Comparison of ENCODE assay signal across 22 cellular contexts in the genomic region with DNA sequence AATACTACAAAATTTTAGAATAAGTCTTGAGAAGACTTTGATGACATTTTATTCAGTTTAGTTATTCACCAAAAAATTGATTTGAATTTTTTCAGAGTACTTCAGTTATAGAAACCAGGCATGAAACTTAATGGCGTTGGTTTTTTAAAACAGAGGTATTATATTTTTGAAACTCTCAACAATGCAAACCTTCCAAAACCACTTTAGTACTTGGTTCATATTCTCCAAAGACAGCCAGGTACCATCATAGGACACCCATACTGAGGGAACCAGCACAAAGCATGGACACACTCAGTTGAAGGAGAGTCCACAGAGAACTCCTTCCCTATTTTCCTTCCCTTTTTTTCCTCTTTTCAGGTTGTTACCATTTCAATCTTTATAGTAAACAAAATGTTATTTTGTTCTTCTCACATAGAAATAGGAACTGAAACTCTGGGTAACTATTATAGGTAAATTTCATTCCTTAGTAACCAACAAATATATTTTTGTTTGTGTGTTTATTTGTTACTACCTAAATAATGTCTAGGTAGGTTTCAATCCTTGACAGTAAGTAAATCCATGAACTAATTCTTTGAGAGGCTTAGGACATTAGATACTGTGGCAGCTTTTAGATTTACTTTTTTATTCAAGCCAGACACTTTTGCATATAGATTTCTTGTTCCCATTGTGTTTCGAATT.
"Had no signal": no experiment of that assay in that cellular context is flagged by ENCODE, and none has a peak within 500 bp of the region (broad histone marks: within the 10 kb centered on the region; RNA-seq: fewer than 3 reads in every experiment).

No MANE protein-coding gene starts in this region.

- H3K4me1 ChIP-seq: esophagus muscularis mucosa, left ventricle myocardium inferior, thyroid gland had no signal

- DNase-seq: activated B cell treated with CpG ODN at 0.5 μM for 24 hours; activated CD4-positive, alpha-beta T cell treated with anti-CD3 and anti-CD28 coated beads, Interleukin-2, amount 10 ng/mL, durations not matched to agents 7 days and 5 days; activated naive CD4-positive, alpha-beta T cell; activated naive CD8-positive, alpha-beta T cell treated with anti-CD3 and anti-CD28 coated beads, Interleukin-2, amount 10 ng/mL, durations not matched to agents 7 days and 5 days; anterior cingulate cortex; brain microvascular endothelial cell; effector CD4-positive, alpha-beta T cell; hippocampal formation; left ventricle myocardium inferior; nucleus accumbens; posterior cingulate gyrus; retina; stimulated activated CD4-positive, alpha-beta T cell treated with anti-CD3 and anti-CD28 coated beads, Interleukin-12 subunit alpha, Interleukin-12 subunit beta, amount 100 ng/mL, for 4 hours; stimulated activated CD4-positive, alpha-beta T cell treated with anti-CD3 and anti-CD28 coated beads, Interleukin-2, amount 100 ng/mL, for 24 hours; thyroid gland had no signal

- H3K27ac Mint-ChIP-seq: activated B cell treated with CpG ODN at 0.5 μM for 24 hours; activated CD4-positive, alpha-beta T cell treated with anti-CD3 and anti-CD28 coated beads, Interleukin-2, amount 10 ng/mL, durations not matched to agents 7 days and 5 days; activated naive CD8-positive, alpha-beta T cell treated with anti-CD3 and anti-CD28 coated beads, Interleukin-2, amount 10 ng/mL, durations not matched to agents 7 days and 5 days; nephron; stimulated activated effector memory CD8-positive, alpha-beta T cell treated with anti-CD3 and anti-CD28 coated beads, Interleukin-12 subunit alpha, Interleukin-12 subunit beta, amount 100 ng/mL, for 72 hours; T-helper 2 cell treated with Interferon-gamma antibody and Interleukin-4, amounts not matched to agents 5 μg/mL and 100 μg/mL, for 36 hours had no signal

- H3K36me3 ChIP-seq: brain microvascular endothelial cell, esophagus muscularis mucosa, left ventricle myocardium inferior, thyroid gland had no signal

- H3K27me3 ChIP-seq: brain microvascular endothelial cell, esophagus muscularis mucosa, thyroid gland had no signal

- H3K9me3 ChIP-seq: esophagus muscularis mucosa, left ventricle myocardium inferior, thyroid gland had no signal

- H3K36me3 Mint-ChIP-seq: activated naive CD8-positive, alpha-beta T cell treated with anti-CD3 and anti-CD28 coated beads, Interleukin-2, amount 10 ng/mL, durations not matched to agents 7 days and 5 days; stimulated activated effector memory CD8-positive, alpha-beta T cell treated with anti-CD3 and anti-CD28 coated beads, Interleukin-12 subunit alpha, Interleukin-12 subunit beta, amount 100 ng/mL, for 72 hours had no signal

- H3K27ac ChIP-seq: brain microvascular endothelial cell, coronary artery, esophagus muscularis mucosa, left ventricle myocardium inferior, thyroid gland had no signal

- H3K9me3 Mint-ChIP-seq: activated B cell treated with CpG ODN at 0.5 μM for 24 hours; activated CD4-positive, alpha-beta T cell treated with anti-CD3 and anti-CD28 coated beads, Interleukin-2, amount 10 ng/mL, durations not matched to agents 7 days and 5 days; activated naive CD8-positive, alpha-beta T cell treated with anti-CD3 and anti-CD28 coated beads, Interleukin-2, amount 10 ng/mL, durations not matched to agents 7 days and 5 days; central memory CD8-positive, alpha-beta T cell; nephron; stimulated activated effector memory CD8-positive, alpha-beta T cell treated with anti-CD3 and anti-CD28 coated beads, Interleukin-12 subunit alpha, Interleukin-12 subunit beta, amount 100 ng/mL, for 72 hours; T-helper 2 cell treated with Interferon-gamma antibody and Interleukin-4, amounts not matched to agents 5 μg/mL and 100 μg/mL, for 36 hours had no signal

- H3K27me3 Mint-ChIP-seq: activated B cell treated with CpG ODN at 0.5 μM for 24 hours had no signal

- ATAC-seq: stimulated activated effector memory CD8-positive, alpha-beta T cell treated with anti-CD3 and anti-CD28 coated beads, Interleukin-12 subunit alpha, Interleukin-12 subunit beta, amount 100 ng/mL, for 72 hours had no signal

- FAIRE-seq: keratinocyte had no signal

- H3K4me3 ChIP-seq: coronary artery, esophagus muscularis mucosa, left ventricle myocardium inferior, thyroid gland had no signal

- H3K4me3 Mint-ChIP-seq: activated B cell treated with CpG ODN at 0.5 μM for 24 hours; activated CD4-positive, alpha-beta T cell treated with anti-CD3 and anti-CD28 coated beads, Interleukin-2, amount 10 ng/mL, durations not matched to agents 7 days and 5 days; activated naive CD8-positive, alpha-beta T cell treated with anti-CD3 and anti-CD28 coated beads, Interleukin-2, amount 10 ng/mL, durations not matched to agents 7 days and 5 days; central memory CD8-positive, alpha-beta T cell; nephron; stimulated activated effector memory CD8-positive, alpha-beta T cell treated with anti-CD3 and anti-CD28 coated beads, Interleukin-12 subunit alpha, Interleukin-12 subunit beta, amount 100 ng/mL, for 72 hours; T-helper 2 cell treated with Interferon-gamma antibody and Interleukin-4, amounts not matched to agents 5 μg/mL and 100 μg/mL, for 36 hours had no signal

- H3K4me1 Mint-ChIP-seq: activated CD4-positive, alpha-beta T cell treated with anti-CD3 and anti-CD28 coated beads, Interleukin-2, amount 10 ng/mL, durations not matched to agents 7 days and 5 days; activated naive CD8-positive, alpha-beta T cell treated with anti-CD3 and anti-CD28 coated beads, Interleukin-2, amount 10 ng/mL, durations not matched to agents 7 days and 5 days; central memory CD8-positive, alpha-beta T cell; nephron; stimulated activated effector memory CD8-positive, alpha-beta T cell treated with anti-CD3 and anti-CD28 coated beads, Interleukin-12 subunit alpha, Interleukin-12 subunit beta, amount 100 ng/mL, for 72 hours had no signal
